15 cellular contexts compared by ENCODE assay signal in the genomic region with DNA sequence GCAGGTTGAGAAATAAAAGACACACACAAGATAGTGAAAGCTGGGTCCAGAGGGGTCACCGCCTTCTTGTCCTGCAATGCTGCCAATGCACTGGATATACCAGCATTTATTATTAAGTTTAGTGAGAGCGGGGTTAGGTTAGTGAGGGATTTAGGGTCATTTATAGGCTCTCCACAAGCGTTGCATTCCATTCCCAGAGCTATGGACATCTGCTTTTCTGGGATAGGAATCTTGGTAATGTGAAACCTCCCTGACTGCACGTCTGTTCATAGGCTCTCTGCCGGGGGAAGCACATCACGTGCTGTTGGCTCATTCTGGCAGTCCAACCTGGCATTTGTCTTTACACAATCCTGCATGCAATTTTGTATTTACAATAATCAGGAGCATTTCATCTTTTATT. TPM values are rescaled to one million over a fixed set of nuclear protein-coding genes. Genes with fewer than 3 reads are reported as not detected.
"Had no signal": no experiment of that assay in that cellular context is flagged by ENCODE, and none has a peak within 500 bp of the region (broad histone marks: within the 10 kb centered on the region; RNA-seq: fewer than 3 reads in every experiment).

No MANE protein-coding gene starts in this region.

RNA-seq across cellular contexts. Expression of a gene that starts 27.5 kb away (rescaled TPM):
- total RNA-seq: activated CD4-positive, alpha-beta memory T cell treated with anti-CD3 and anti-CD28 coated beads, Interleukin-2, amount 10 ng/mL, durations not matched to agents 7 days and 5 days; activated CD4-positive, alpha-beta T cell treated with anti-CD3 and anti-CD28 coated beads for 36 hours; activated CD4-positive, alpha-beta T cell treated with anti-CD3 and anti-CD28 coated beads, Interleukin-2, amount 10 ng/mL, durations not matched to agents 7 days and 5 days; activated CD8-positive, alpha-beta memory T cell treated with anti-CD3 and anti-CD28 coated beads, Interleukin-2, amount 10 ng/mL, durations not matched to agents 7 days and 5 days; activated CD8-positive, alpha-beta T cell treated with anti-CD3 and anti-CD28 coated beads, Interleukin-2, amount 10 ng/mL, durations not matched to agents 7 days and 5 days; activated naive CD8-positive, alpha-beta T cell treated with anti-CD3 and anti-CD28 coated beads, Interleukin-2, amount 10 ng/mL, durations not matched to agents 7 days and 5 days; activated T-helper 2 cell treated with anti-CD3 and anti-CD28 coated beads, Interferon-gamma antibody, Interleukin-2, Interleukin-4, amounts not matched to agents 10 μg/mL and 5 μg/mL and 100 μg/mL, durations not matched to agents 14 hours and 24 hours and 36 hours; ascending aorta; bronchial epithelial cell; cardiac muscle cell; T-helper 1 cell treated with Interleukin-12 subunit alpha and Interleukin-12 subunit beta and Interleukin-4 antibody, amounts not matched to agents 30 ng/mL and 1 ng/mL, for 36 hours; T-helper 2 cell treated with Interferon-gamma antibody and Interleukin-4, amounts not matched to agents 100 ng/mL and 5 ng/mL, for 36 hours; WTC11 had no signal
- polyA plus RNA-seq: adipose tissue, cardiac muscle cell had no signal

RNA-seq across cellular contexts. Expression of a gene that starts 52.7 kb away (rescaled TPM):
- total RNA-seq: activated CD4-positive, alpha-beta memory T cell treated with anti-CD3 and anti-CD28 coated beads, Interleukin-2, amount 10 ng/mL, durations not matched to agents 7 days and 5 days; activated CD4-positive, alpha-beta T cell treated with anti-CD3 and anti-CD28 coated beads for 36 hours; activated CD4-positive, alpha-beta T cell treated with anti-CD3 and anti-CD28 coated beads, Interleukin-2, amount 10 ng/mL, durations not matched to agents 7 days and 5 days; activated CD8-positive, alpha-beta memory T cell treated with anti-CD3 and anti-CD28 coated beads, Interleukin-2, amount 10 ng/mL, durations not matched to agents 7 days and 5 days; activated CD8-positive, alpha-beta T cell treated with anti-CD3 and anti-CD28 coated beads, Interleukin-2, amount 10 ng/mL, durations not matched to agents 7 days and 5 days; activated naive CD8-positive, alpha-beta T cell treated with anti-CD3 and anti-CD28 coated beads, Interleukin-2, amount 10 ng/mL, durations not matched to agents 7 days and 5 days; activated T-helper 2 cell treated with anti-CD3 and anti-CD28 coated beads, Interferon-gamma antibody, Interleukin-2, Interleukin-4, amounts not matched to agents 10 μg/mL and 5 μg/mL and 100 μg/mL, durations not matched to agents 14 hours and 24 hours and 36 hours; ascending aorta; bronchial epithelial cell; cardiac muscle cell; T-helper 1 cell treated with Interleukin-12 subunit alpha and Interleukin-12 subunit beta and Interleukin-4 antibody, amounts not matched to agents 30 ng/mL and 1 ng/mL, for 36 hours; T-helper 17 cell; T-helper 2 cell treated with Interferon-gamma antibody and Interleukin-4, amounts not matched to agents 100 ng/mL and 5 ng/mL, for 36 hours; WTC11 had no signal
- polyA plus RNA-seq: adipose tissue, cardiac muscle cell had no signal
